26 cellular contexts compared by ENCODE assay signal in the genomic region with DNA sequence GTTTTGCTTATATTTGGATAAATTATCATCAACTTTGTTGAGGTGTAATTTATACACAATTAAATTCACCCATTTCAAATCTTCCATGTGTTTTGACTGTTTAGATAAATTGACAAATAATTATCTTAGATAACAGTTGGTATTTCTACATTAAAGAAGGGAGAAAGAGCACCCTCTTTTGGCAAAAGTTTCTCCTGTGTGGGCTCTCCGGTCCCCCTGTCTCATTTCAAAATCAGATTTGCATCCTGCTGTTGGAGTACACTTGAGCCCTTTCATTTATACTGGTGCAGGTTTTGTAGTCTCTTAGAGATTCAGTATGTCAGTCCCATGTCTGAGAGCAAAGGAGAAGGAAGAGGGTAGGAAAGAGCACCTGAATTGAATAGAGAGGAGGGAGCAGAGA. TPM values are rescaled to one million over a fixed set of nuclear protein-coding genes. Genes with fewer than 3 reads are reported as not detected.
DNase-seq lines count a peak whose midpoint lies in the region; ATAC-seq, FAIRE-seq and TF ChIP-seq lines count a peak whose summit lies in the region.
"Had no signal": no experiment of that assay in that cellular context is flagged by ENCODE, and none has a peak within 500 bp of the region (broad histone marks: within the 10 kb centered on the region; RNA-seq: fewer than 3 reads in every experiment).

No MANE protein-coding gene starts in this region.

- no peak overlapping the region for H2AFZ ChIP-seq in GM12878 (ENCODE audit: control insufficient read depth, low read depth, low read length)

- H3K27ac ChIP-seq in GM12878 (ENCODE audit: control insufficient read depth, insufficient read depth): no peak overlapping the region
- H3K27ac ChIP-seq: colonic mucosa, lower lobe of right lung, RWPE1, upper lobe of right lung had no signal

- H3K27ac Mint-ChIP-seq in osteocyte (ENCODE audit: unreplicated experiment): peak overlapping the region; percentile 3
- H3K27ac Mint-ChIP-seq: activated B cell treated with CpG ODN at 0.5 μM for 24 hours; activated CD8-positive, alpha-beta memory T cell treated with anti-CD3 and anti-CD28 coated beads, Interleukin-2, amount 10 ng/mL, durations not matched to agents 7 days and 5 days; stimulated activated naive CD8-positive, alpha-beta T cell treated with anti-CD3 and anti-CD28 coated beads, Interleukin-15, Interleukin-2, amounts not matched to agents 100 ng/mL and 50 ng/mL, for 24 hours had no signal

- H4K20me1 ChIP-seq in GM12878 (ENCODE audit: control insufficient read depth, insufficient read depth): no peaks in the 10 kb centered on the region

- no peaks in the 10 kb centered on the region for H3K9me3 Mint-ChIP-seq in osteocyte (ENCODE audit: unreplicated experiment)
- H3K9me3 Mint-ChIP-seq: activated B cell treated with CpG ODN at 0.5 μM for 24 hours; nephron; stimulated activated naive CD8-positive, alpha-beta T cell treated with anti-CD3 and anti-CD28 coated beads, Interleukin-15, Interleukin-2, amounts not matched to agents 100 ng/mL and 50 ng/mL, for 24 hours had no signal

- peaks cover 1% of the 10 kb centered on the region for H3K36me3 Mint-ChIP-seq in osteocyte (ENCODE audit: unreplicated experiment)

- ATAC-seq in GM12878: peak; percentile 12; the same call in 1 of the 3 replicates
- ATAC-seq: activated CD8-positive, alpha-beta memory T cell treated with anti-CD3 and anti-CD28 coated beads, Interleukin-2, amount 10 ng/mL, durations not matched to agents 7 days and 5 days; lower lobe of right lung; upper lobe of right lung had no signal

- no TSS peak for BruUV-seq in GM12878 (replicated peaks; lab: Mats Ljungman, UMichigan)

- H3K79me2 ChIP-seq in GM12878 (ENCODE audit: control insufficient read depth, insufficient read depth, low read length): peaks cover 64% of the 10 kb centered on the region

- peak; percentile 10 to 42 (median 42); a peak in 5 of 6 replicates for TF ChIP-seq CTCF in GM12878 (IDR thresholded peaks at IDR 0.05 in 2 of 3, conservative IDR thresholded peaks at IDR 0.05 in 1 of 3; ENCODE audit: control insufficient read depth in 2 of 3, extremely low read depth in 1 of 3, insufficient read depth in 1 of 3, low read depth in 3 of 3, low read length in 3 of 3)
- peak; percentile 39 for TF ChIP-seq CTCF in osteocyte (IDR thresholded peaks at IDR 0.05)
- TF ChIP-seq CTCF in GM20000 (IDR thresholded peaks at IDR 0.05; ENCODE audit: extremely low read depth, missing control alignments): no peak

- SMC1A ChIA-PET in GM12878 (lab: Charles Lee; ENCODE audit: uncharacterized antibody, unreplicated experiment): interaction anchor here (1.0 to 4.0 kb wide), 8 partner anchors 10 to 106 kb away, joined by 3 to 52 read pairs (median 14); no protein-coding TSS in a partner anchor

- H3K36me3 ChIP-seq in GM12878 (ENCODE audit: control insufficient read depth in 2 of 2, insufficient read depth in 2 of 2, low read length in 1 of 2): peaks cover 3 to 5% of the 10 kb centered on the region in 2 experiments; a peak in 2 of 4 replicates
- H3K36me3 ChIP-seq: colonic mucosa, lower lobe of right lung, upper lobe of right lung had no signal

- in situ Hi-C loops in GM12878 (cut with MboI): no loop called here

- H3K4me1 ChIP-seq in GM12878 (ENCODE audit: control insufficient read depth, insufficient read depth, low read length): peaks cover 22% of the 10 kb centered on the region

- H3K4me1 Mint-ChIP-seq in osteocyte (ENCODE audit: unreplicated experiment): peaks cover 57% of the 10 kb centered on the region
- H3K4me1 Mint-ChIP-seq: activated CD8-positive, alpha-beta memory T cell treated with anti-CD3 and anti-CD28 coated beads, Interleukin-2, amount 10 ng/mL, durations not matched to agents 7 days and 5 days had no signal

- no peak overlapping the region for H3K4me2 ChIP-seq in GM12878 (ENCODE audit: control insufficient read depth, insufficient read depth)

- no peak for TF ChIP-seq EP300 in GM12878 (IDR thresholded peaks at IDR 0.05; ENCODE audit: borderline replicate concordance in 1 of 2, control insufficient read depth in 1 of 2, low read depth in 2 of 2, low read length in 2 of 2)

- FAIRE-seq in GM12878 (lab: Jason Lieb, UNC): no peak
- FAIRE-seq: H54 had no signal

- H3K9ac ChIP-seq in GM12878 (ENCODE audit: control insufficient read depth, insufficient read depth, low read length): no peak overlapping the region

- no peak overlapping the region for H3K4me3 ChIP-seq in GM12878
- H3K4me3 ChIP-seq: colonic mucosa, lower lobe of right lung, upper lobe of right lung had no signal

- no peaks in the 10 kb centered on the region for H3K9me3 ChIP-seq in GM12878 (replicated peaks; ENCODE audit: control insufficient read depth, insufficient read depth, low read length)
- H3K9me3 ChIP-seq: colonic mucosa, lower lobe of right lung, upper lobe of right lung had no signal

- 57% methylated on average over 1 of the region's 1 CpG for WGBS in GM12878 (ENCODE audit: insufficient coverage, insufficient replicate concordance, low lambda C conversion rate, missing lambda C conversion rate)

- intact Hi-C loops in GM12878 (cut with micrococcal nuclease; ENCODE audit: unreplicated experiment): loop anchor here (2.0 to 5.0 kb wide), 3 partner anchors 35 to 105 kb away; a partner anchor contains a TSS

- CTCF ChIA-PET in GM12878 (lab: Yijun Ruan, JAX): interaction anchor here (1.0 to 3.0 kb wide), 3 partner anchors 9 to 36 kb away, joined by 3 to 13 read pairs (median 9); no protein-coding TSS in a partner anchor

- no peak overlapping the region for H3K4me3 Mint-ChIP-seq in osteocyte (ENCODE audit: unreplicated experiment)
- H3K4me3 Mint-ChIP-seq: activated B cell treated with CpG ODN at 0.5 μM for 24 hours; activated CD8-positive, alpha-beta memory T cell treated with anti-CD3 and anti-CD28 coated beads, Interleukin-2, amount 10 ng/mL, durations not matched to agents 7 days and 5 days; nephron; stimulated activated naive CD8-positive, alpha-beta T cell treated with anti-CD3 and anti-CD28 coated beads, Interleukin-15, Interleukin-2, amounts not matched to agents 100 ng/mL and 50 ng/mL, for 24 hours had no signal

- TF ChIP-seq RAD21 in GM12878 (IDR thresholded peaks at IDR 0.05; ENCODE audit: insufficient read depth, low read depth, low read length): peak; percentile 42

- TF ChIP-seq POLR2A in GM12878 (IDR thresholded peaks at IDR 0.05; ENCODE audit: low read depth, low read length): no peak

- peak; percentile 7 for DNase-seq in NCI-H748 (lab: John Stamatoyannopoulos, UW; ENCODE audit: unreplicated experiment)
- DNase-seq in NCI-H748 treated with DMSO at 0.1 percent for 48 hours (lab: John Stamatoyannopoulos, UW): no peak
- peak; percentile 1 for DNase-seq in MV-4-11 (lab: John Stamatoyannopoulos, UW)
- DNase-seq in GM12878 (ENCODE audit: low read depth, low spot score): no peak
- DNase-seq in osteocyte (ENCODE audit: extremely low spot score, unreplicated experiment): no peak
- DNase-seq in NCI-H2107 (lab: John Stamatoyannopoulos, UW): no peak
- no peak for DNase-seq in GM20000 (ENCODE audit: low spot score)
- DNase-seq in amygdala (lab: John Stamatoyannopoulos, UW): no peak
- DNase-seq: 8988T; activated B cell treated with CpG ODN at 0.5 μM for 24 hours; activated CD8-positive, alpha-beta memory T cell treated with anti-CD3 and anti-CD28 coated beads, Interleukin-2, amount 10 ng/mL, durations not matched to agents 7 days and 5 days; activated effector memory CD4-positive, alpha-beta T cell treated with Interleukin-2 at 50 U/mL for 16 hours; aorta; C1 segment of cervical spinal cord; colonic mucosa; DMS53; lower lobe of right lung; NCI-H146; NCI-H510A treated with DMSO at 0.1 percent for 48 hours; retina; stimulated activated CD4-positive, alpha-beta T cell treated with anti-CD3 and anti-CD28 coated beads, Interleukin-15, amount 100 ng/mL, for 24 hours; upper lobe of right lung had no signal

- RAD21 ChIA-PET in GM12878 (lab: Charles Lee; ENCODE audit: unreplicated experiment): no interaction called here

- H3K27me3 Mint-ChIP-seq in osteocyte (ENCODE audit: unreplicated experiment): no peaks in the 10 kb centered on the region
- H3K27me3 Mint-ChIP-seq: activated B cell treated with CpG ODN at 0.5 μM for 24 hours; activated CD8-positive, alpha-beta memory T cell treated with anti-CD3 and anti-CD28 coated beads, Interleukin-2, amount 10 ng/mL, durations not matched to agents 7 days and 5 days; stimulated activated naive CD8-positive, alpha-beta T cell treated with anti-CD3 and anti-CD28 coated beads, Interleukin-15, Interleukin-2, amounts not matched to agents 100 ng/mL and 50 ng/mL, for 24 hours had no signal

- no peaks in the 10 kb centered on the region for H3K27me3 ChIP-seq in GM12878 (replicated peaks in 1 of 2; ENCODE audit: control insufficient read depth in 2 of 2, insufficient read depth in 2 of 2, low read length in 1 of 2)
- H3K27me3 ChIP-seq: colonic mucosa, upper lobe of right lung had no signal

- POLR2A ChIA-PET in GM12878 (lab: Charles Lee): no interaction called here

RNA-seq across cellular contexts. Expression of a gene that starts 49.4 kb away (rescaled TPM):
- total RNA-seq in GM12878 (2013; cell fraction: nucleolus; rRNA removed): 9.3 and 10.1 TPM in 2 replicates
- 11.4 and 11.5 TPM in 2 replicates for total RNA-seq in GM12878 (2014; rRNA removed)
- 13.8 and 14.2 TPM in 2 replicates for total RNA-seq in GM12878 (2014; rRNA removed; fragmentation: Illumina TruSeq; extraction: Trizol)
- total RNA-seq in GM12878 (2021): 7.1 and 7.2 TPM in 2 replicates
- 5.1 TPM for polyA plus RNA-seq in GM12878 (2011; ENCODE audit: low read depth)
- 7.9 and 12.9 TPM in 2 replicates for polyA plus RNA-seq in GM12878 (2011; rRNA removed)
- polyA plus RNA-seq in GM12878 (2011; cell fraction: cytosol; rRNA removed): 3.0 and 3.6 TPM in 2 replicates
- 2.7 and 4.1 TPM in 2 replicates for polyA plus RNA-seq in GM12878 (2011; cell fraction: nucleus; rRNA removed)
- polyA plus RNA-seq in GM12878 (2012): 7.6 and 10.4 TPM in 2 replicates
- 12.4 and 14.1 TPM in 2 replicates for polyA plus RNA-seq in GM12878 (2014; fragmentation: Illumina TruSeq; extraction: Trizol)
- 10 to 100 TPM in 1 of 2 experiments, 1 to 10 TPM in 1; 8.9 to 10.2 TPM for polyA plus RNA-seq in GM12878 (2014; fragmentation: Nextera tagmentation; extraction: Ambion mirVana)
- 6.9 and 9.1 TPM in 2 replicates for polyA plus RNA-seq in GM12878 (2014; rRNA removed)
- polyA plus RNA-seq in GM12878 (2016; fragmentation: Nextera tagmentation; extraction: Ambion mirVana): 10 to 100 TPM; 13.6 to 17.9 TPM
- polyA minus RNA-seq in GM12878 (2011; rRNA and poly(A)+ RNA removed): 3.2 and 3.6 TPM in 2 replicates
- 2.3 and 3.5 TPM in 2 replicates for polyA minus RNA-seq in GM12878 (2011; cell fraction: cytosol; rRNA and poly(A)+ RNA removed)
- polyA minus RNA-seq in GM12878 (2011; cell fraction: nucleus; rRNA and poly(A)+ RNA removed): 3.3 and 4.6 TPM in 2 replicates
- 12.9 and 13.1 TPM in 2 replicates for total RNA-seq in osteocyte

RNA-seq across cellular contexts. Expression of a gene that starts 49.5 kb away (rescaled TPM):
- total RNA-seq in GM12878 (2013; cell fraction: nucleolus; rRNA removed): 393 and 399 TPM in 2 replicates
- total RNA-seq in GM12878 (2014; rRNA removed) (3,114 and 3,350 TPM in 2 replicates), GM12878 (2014; rRNA removed; fragmentation: Illumina TruSeq; extraction: Trizol) (3,391 and 3,433 TPM in 2 replicates), GM12878 (2021) (2,942 and 3,030 TPM in 2 replicates), osteocyte (1,872 and 1,902 TPM in 2 replicates)
- 8,530 TPM for polyA plus RNA-seq in GM12878 (2011; ENCODE audit: low read depth)
- polyA plus RNA-seq in GM12878 (2011; rRNA removed) (3,424 and 4,734 TPM in 2 replicates), GM12878 (2014; fragmentation: Illumina TruSeq; extraction: Trizol) (2,502 and 4,642 TPM in 2 replicates), GM12878 (2014; fragmentation: Nextera tagmentation; extraction: Ambion mirVana) (over 10,000 TPM in 1 of 2 experiments, 1,000 to 10,000 TPM in 1; 6,967 to 10,761 TPM), GM12878 (2014; rRNA removed) (5,703 and 6,539 TPM in 2 replicates), GM12878 (2016; fragmentation: Nextera tagmentation; extraction: Ambion mirVana) (1,000 to 10,000 TPM; 2,885 to 2,955 TPM)
- 6,238 and 7,908 TPM in 2 replicates for polyA plus RNA-seq in GM12878 (2011; cell fraction: cytosol; rRNA removed)
- 1,866 and 2,228 TPM in 2 replicates for polyA plus RNA-seq in GM12878 (2011; cell fraction: nucleus; rRNA removed)
- 4,230 and 5,312 TPM in 2 replicates for polyA plus RNA-seq in GM12878 (2012)
- polyA minus RNA-seq in GM12878 (2011; rRNA and poly(A)+ RNA removed): 1,568 and 2,412 TPM in 2 replicates
- 797 and 891 TPM in 2 replicates for polyA minus RNA-seq in GM12878 (2011; cell fraction: cytosol; rRNA and poly(A)+ RNA removed)
- polyA minus RNA-seq in GM12878 (2011; cell fraction: nucleus; rRNA and poly(A)+ RNA removed): 234 and 300 TPM in 2 replicates

Comparison
In these comparisons a context has a peak if more than half of its experiments do, and no peak if none do; other contexts are left out.
1. DNase-seq: peak in NCI-H748 (single experiment) and MV-4-11 (single experiment); none in NCI-H748 treated with DMSO at 0.1 percent for 48 hours (single experiment), GM12878 (single experiment), osteocyte (single experiment), NCI-H2107 (single experiment), GM20000 (single experiment) and amygdala (0 of 56).